ENCODE assay signal across 19 cellular contexts in genomic region chr5:65817936-65818335, GRCh38.
DNase-seq lines count a peak whose midpoint lies in the region; ATAC-seq and TF ChIP-seq lines count a peak whose summit lies in the region.
"Had no signal": no experiment of that assay in that cellular context is flagged by ENCODE, and none has a peak within 500 bp of the region (broad histone marks: within the 10 kb centered on the region; RNA-seq: fewer than 3 reads in every experiment).

No MANE protein-coding gene starts in this region.

- H3K27ac ChIP-seq in H9 (ENCODE audit: insufficient read length, low read depth, low read length) = no peak overlapping the region
- peak overlapping the region; percentile 86 for H3K27ac ChIP-seq in cingulate gyrus (ENCODE audit: low read depth, low read length)
- H3K27ac ChIP-seq: BLaER1 treated with 17β-estradiol and CSF1 and Interleukin-3, amounts not matched to agents 10 nM and 100 nM; HL-60; RWPE1 had no signal

- H4K5ac ChIP-seq in H9 (ENCODE audit: insufficient read length, low read depth, low read length) = no peak overlapping the region

- no peak for TF ChIP-seq CTCF in H9 (conservative IDR thresholded peaks at IDR 0.05)
- no peak for TF ChIP-seq CTCF in CD14-positive monocyte (IDR thresholded peaks at IDR 0.05)

- H3K4me2 ChIP-seq in H9 (ENCODE audit: insufficient read depth, insufficient read length, low read length) = no peak overlapping the region

- DNase-seq in H9 (no peak), inferior parietal cortex (ENCODE audit: extremely low spot score) (peak; percentile 53), posterior vena cava (ENCODE audit: low spot score) (no peak), CD14-positive monocyte (ENCODE audit: low spot score) (no peak)
- no peak for DNase-seq in stimulated activated CD4-positive, alpha-beta T cell treated with anti-CD3 and anti-CD28 coated beads, Interleukin-2, amount 100 ng/mL, for 24 hours
- DNase-seq: DMS 273 treated with DMSO at 0.1 percent for 48 hours, GF-D8, NCI-H1417 treated with DMSO at 0.1 percent for 48 hours, NCI-H2029, NCI-H510A, NCI-H774, PC-3 had no signal

- no peak overlapping the region for H2BK5ac ChIP-seq in H9 (ENCODE audit: insufficient read length, low read length)

- intact Hi-C loops in posterior vena cava (cut with DNase I) (no loop called here), CD14-positive monocyte (cut with micrococcal nuclease) (no loop called here)

- H3K79me2 ChIP-seq in H9 (ENCODE audit: insufficient read depth, low read length) = no peaks in the 10 kb centered on the region

- H3K36me3 ChIP-seq in neuron (ENCODE audit: insufficient read depth, low read length) = peaks cover 25% of the 10 kb centered on the region

- H3K23me2 ChIP-seq in H9 (ENCODE audit: insufficient read length, low read depth, low read length, poor library complexity, severe bottlenecking) = no peaks in the 10 kb centered on the region

- H3K27me3 ChIP-seq in H9 (ENCODE audit: insufficient read depth, low read length) = no peaks in the 10 kb centered on the region
- H3K27me3 ChIP-seq in neuron (ENCODE audit: insufficient read depth, low read length) = no peaks in the 10 kb centered on the region
- H3K27me3 ChIP-seq: BLaER1 treated with 17β-estradiol and CSF1 and Interleukin-3, amounts not matched to agents 10 nM and 100 nM had no signal

- no peak overlapping the region for H2BK20ac ChIP-seq in H9 (ENCODE audit: low read depth, low read length, poor library complexity, severe bottlenecking)

- H3T11ph ChIP-seq in H9 (ENCODE audit: low read length) = no peak overlapping the region

- H2BK12ac ChIP-seq in H9 (ENCODE audit: insufficient read length, low read depth, low read length) = no peak overlapping the region

- H3K18ac ChIP-seq in H9 (ENCODE audit: insufficient read length, low read depth, low read length) = no peak overlapping the region

- H2AFZ ChIP-seq in H9 (ENCODE audit: low read length) (no peak overlapping the region), neuron (ENCODE audit: low read depth, low read length) (peak overlapping the region; percentile 57)

- H3K36me3 Mint-ChIP-seq in H9 (ENCODE audit: insufficient read depth in 1 of 3, low read depth in 3 of 3) = peaks cover 16 to 56% (median 55%) of the 10 kb centered on the region in 3 experiments
- H3K36me3 Mint-ChIP-seq in CD14-positive monocyte = peaks cover 41 to 52% of the 10 kb centered on the region in 2 donors

- H3K27me3 Mint-ChIP-seq in H9 (ENCODE audit: low read depth) = no peaks in the 10 kb centered on the region
- peaks cover 0 to 2% (median 0%) of the 10 kb centered on the region in 3 donors for H3K27me3 Mint-ChIP-seq in CD14-positive monocyte (ENCODE audit: low read depth in 3 of 3)

- H3K9ac ChIP-seq in H9 (ENCODE audit: extremely low read depth, insufficient read length, low read length) = no peak overlapping the region

- no peak for ATAC-seq in HG02610 (IDR thresholded peaks at IDR 0.05; ENCODE audit: unreplicated experiment)
- ATAC-seq: K562, PC-3 had no signal

- no peak overlapping the region for H3K4ac ChIP-seq in H9 (ENCODE audit: low read depth, low read length)

- no peak overlapping the region for H3K56ac ChIP-seq in H9 (ENCODE audit: insufficient read length, low read depth, low read length)

- H3K27ac Mint-ChIP-seq in H9 (peak overlapping the region; percentile 5 to 53 (median 10); a peak in 3 of 7 replicates), CD14-positive monocyte (no peak overlapping the region)

- H3K23ac ChIP-seq in H9 (ENCODE audit: insufficient read length, low read depth, low read length) = no peak overlapping the region

- H3K79me1 ChIP-seq in H9 (ENCODE audit: insufficient read depth, low read depth, low read length, poor library complexity, severe bottlenecking) = no peaks in the 10 kb centered on the region

- no peak overlapping the region for H4K91ac ChIP-seq in H9 (ENCODE audit: insufficient read length, low read depth, low read length)

- no peak overlapping the region for H4K8ac ChIP-seq in H9 (replicated peaks; ENCODE audit: insufficient read length, low read depth, low read length)

- H2BK120ac ChIP-seq in H9 (ENCODE audit: low read depth, low read length, poor library complexity, severe bottlenecking) = no peak overlapping the region

- H3K9me3 Mint-ChIP-seq in H9 = no peaks in the 10 kb centered on the region
- H3K9me3 Mint-ChIP-seq in CD14-positive monocyte = no peaks in the 10 kb centered on the region

- H2BK15ac ChIP-seq in H9 (ENCODE audit: low read depth, low read length) = no peak overlapping the region

- H4K20me1 ChIP-seq in H9 (ENCODE audit: control insufficient read depth, insufficient read depth, insufficient read length) = no peaks in the 10 kb centered on the region

- H3K4me1 ChIP-seq in H9 (ENCODE audit: insufficient read depth, low read length) = no peaks in the 10 kb centered on the region
- H3K4me1 ChIP-seq in neuron (ENCODE audit: insufficient read depth, low read length) = peaks cover 24% of the 10 kb centered on the region

- H3K4me3 Mint-ChIP-seq in H9 (no peak overlapping the region), CD14-positive monocyte (no peak overlapping the region)

- no peak overlapping the region for H2AK5ac ChIP-seq in H9 (ENCODE audit: insufficient read length, low read length)

- no CpG with 5 or more reads among the region's 4 CpGs for WGBS in H9 (ENCODE audit: extremely low coverage, insufficient read length, low lambda C conversion rate)

- H3K4me1 Mint-ChIP-seq in H9 (peaks cover 12 to 26% of the 10 kb centered on the region in 2 experiments), CD14-positive monocyte (peaks cover 59% of the 10 kb centered on the region)

- H3K4me3 ChIP-seq in neuron (ENCODE audit: low read length) = no peak overlapping the region
- H3K4me3 ChIP-seq: BLaER1 treated with 17β-estradiol and CSF1 and Interleukin-3, amounts not matched to agents 10 nM and 100 nM; K562 had no signal

- no peak overlapping the region for H3K14ac ChIP-seq in H9 (ENCODE audit: insufficient read depth, low read length)

- H3K9me3 ChIP-seq in H9 (ENCODE audit: control insufficient read depth, low read depth, low read length) (no peaks in the 10 kb centered on the region), neuron (ENCODE audit: low read length) (peaks cover 2% of the 10 kb centered on the region)
- H3K9me3 ChIP-seq: BLaER1 treated with 17β-estradiol and CSF1 and Interleukin-3, amounts not matched to agents 10 nM and 100 nM had no signal

Comparison
In these comparisons a context has a peak if more than half of its experiments do, and no peak if none do; other contexts are left out.
1. H3K27ac Mint-ChIP-seq: peak in H9 (3 of 3); none in CD14-positive monocyte (0 of 7).